Comparison of ENCODE assay signal across 19 cellular contexts in the genomic region with DNA sequence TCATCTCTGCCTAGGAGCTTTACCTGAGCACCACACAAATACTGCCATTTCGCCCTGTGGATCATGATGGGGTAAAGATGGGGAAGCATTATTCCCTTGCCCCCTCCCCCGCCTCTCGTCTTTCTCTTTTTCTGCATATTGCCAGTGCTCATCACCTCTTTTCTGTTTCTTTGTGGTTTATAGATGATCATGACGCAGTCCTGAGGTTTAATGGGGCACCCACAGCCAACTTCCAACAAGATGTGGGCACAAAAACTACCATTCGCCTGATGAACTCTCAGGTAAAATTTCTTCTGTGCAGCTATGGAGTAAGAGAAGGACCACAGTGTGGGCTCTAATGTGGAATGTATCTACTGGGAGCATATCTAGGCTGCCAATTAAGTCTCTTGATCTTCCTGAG.
DNase-seq lines count a peak whose midpoint lies in the region; ATAC-seq and TF ChIP-seq lines count a peak whose summit lies in the region.
"Had no signal": no experiment of that assay in that cellular context is flagged by ENCODE, and none has a peak within 500 bp of the region (broad histone marks: within the 10 kb centered on the region; RNA-seq: fewer than 3 reads in every experiment).

No MANE protein-coding gene starts in this region.

- DNase-seq in activated T-cell treated with anti-CD3 and anti-CD28 coated beads, Interleukin-2, amount 50 U/mL, for 72 hours, result no peak
- no peak for DNase-seq in activated T-cell treated with anti-CD3 and anti-CD28 coated beads, Interleukin-2, amount 50 U/mL, for 1 hour
- no peak for DNase-seq in activated CD4-positive, alpha-beta memory T cell treated with anti-CD3 and anti-CD28 coated beads, Interleukin-2, amount 10 ng/mL, durations not matched to agents 7 days and 5 days
- no peak for DNase-seq in endothelial cell (ENCODE audit: low spot score)
- DNase-seq in stimulated activated naive CD8-positive, alpha-beta T cell treated with anti-CD3 and anti-CD28 coated beads, Interleukin-15, Interleukin-2, amounts not matched to agents 100 U/mL and 50 U/mL, for 24 hours, result no peak
- DNase-seq in ecto neural progenitor cell (ENCODE audit: low spot score), result no peak
- no peak for DNase-seq in NCI-H774 (lab: John Stamatoyannopoulos, UW)
- DNase-seq: activated CD4-positive, alpha-beta T cell treated with anti-CD3 and anti-CD28 coated beads, Interleukin-2, amount 10 ng/mL, durations not matched to agents 24 days and 14 days; activated CD8-positive, alpha-beta memory T cell treated with anti-CD3 and anti-CD28 coated beads, Interleukin-2, amount 50 U/mL, for 4 hours; mesenchymal stem cell; NCI-H1105; NCI-H2029; NCI-H226; ovary; PC-3; SIG-M5; stimulated activated CD4-positive, alpha-beta T cell treated with anti-CD3 and anti-CD28 coated beads, Interleukin-4, amount 100 ng/mL, for 4 hours had no signal

- peaks cover 18 to 21% of the 10 kb centered on the region in 2 donors for H3K9me3 Mint-ChIP-seq in activated T-cell treated with anti-CD3 and anti-CD28 coated beads, Interleukin-2, amount 50 U/mL, for 72 hours
- H3K9me3 Mint-ChIP-seq in activated CD4-positive, alpha-beta memory T cell treated with anti-CD3 and anti-CD28 coated beads, Interleukin-2, amount 10 ng/mL, durations not matched to agents 7 days and 5 days, result peaks cover 28% of the 10 kb centered on the region
- H3K9me3 Mint-ChIP-seq in endothelial cell (ENCODE audit: unreplicated experiment), result peaks cover 14% of the 10 kb centered on the region

- peaks cover 58 to 86% of the 10 kb centered on the region in 2 donors for H3K36me3 Mint-ChIP-seq in activated T-cell treated with anti-CD3 and anti-CD28 coated beads, Interleukin-2, amount 50 U/mL, for 72 hours (ENCODE audit: insufficient read depth in 2 of 2)
- peaks cover 97% of the 10 kb centered on the region for H3K36me3 Mint-ChIP-seq in activated CD4-positive, alpha-beta memory T cell treated with anti-CD3 and anti-CD28 coated beads, Interleukin-2, amount 10 ng/mL, durations not matched to agents 7 days and 5 days (ENCODE audit: low read depth)
- H3K36me3 Mint-ChIP-seq in endothelial cell (ENCODE audit: low read depth, unreplicated experiment), result peaks cover 74% of the 10 kb centered on the region

- H3K27ac Mint-ChIP-seq in activated T-cell treated with anti-CD3 and anti-CD28 coated beads, Interleukin-2, amount 50 U/mL, for 72 hours, result peak overlapping the region; percentile 76
- H3K27ac Mint-ChIP-seq in activated CD4-positive, alpha-beta memory T cell treated with anti-CD3 and anti-CD28 coated beads, Interleukin-2, amount 10 ng/mL, durations not matched to agents 7 days and 5 days, result peak overlapping the region; percentile 13
- H3K27ac Mint-ChIP-seq in endothelial cell (ENCODE audit: unreplicated experiment), result no peak overlapping the region

- H3K4me1 Mint-ChIP-seq in activated T-cell treated with anti-CD3 and anti-CD28 coated beads, Interleukin-2, amount 50 U/mL, for 72 hours (ENCODE audit: low read depth), result peaks cover 54% of the 10 kb centered on the region
- peaks cover 37% of the 10 kb centered on the region for H3K4me1 Mint-ChIP-seq in activated CD4-positive, alpha-beta memory T cell treated with anti-CD3 and anti-CD28 coated beads, Interleukin-2, amount 10 ng/mL, durations not matched to agents 7 days and 5 days
- peaks cover 12% of the 10 kb centered on the region for H3K4me1 Mint-ChIP-seq in endothelial cell (ENCODE audit: unreplicated experiment)

- H3K4me3 Mint-ChIP-seq in activated T-cell treated with anti-CD3 and anti-CD28 coated beads, Interleukin-2, amount 50 U/mL, for 72 hours, result peak overlapping the region in 1 of 2 donors; percentile 25
- no peak overlapping the region for H3K4me3 Mint-ChIP-seq in activated CD4-positive, alpha-beta memory T cell treated with anti-CD3 and anti-CD28 coated beads, Interleukin-2, amount 10 ng/mL, durations not matched to agents 7 days and 5 days
- H3K4me3 Mint-ChIP-seq in endothelial cell (ENCODE audit: unreplicated experiment), result peak overlapping the region; percentile 44
- H3K4me3 Mint-ChIP-seq: activated CD4-positive, alpha-beta T cell treated with anti-CD3 and anti-CD28 coated beads, Interleukin-2, amount 10 ng/mL, durations not matched to agents 24 days and 14 days had no signal

- CTCF ChIA-PET in activated CD4-positive, alpha-beta memory T cell treated with anti-CD3 and anti-CD28 coated beads, Interleukin-2, amount 10 ng/mL, durations not matched to agents 7 days and 5 days (lab: Charles Lee), result no interaction called here

- POLR2A ChIA-PET in activated CD4-positive, alpha-beta memory T cell treated with anti-CD3 and anti-CD28 coated beads, Interleukin-2, amount 10 ng/mL, durations not matched to agents 7 days and 5 days (lab: Charles Lee), result interaction anchor here (1.7 kb wide), 1 partner anchor 9 kb away, joined by 6 read pairs; no protein-coding TSS in a partner anchor

- no peaks in the 10 kb centered on the region for H3K27me3 Mint-ChIP-seq in activated T-cell treated with anti-CD3 and anti-CD28 coated beads, Interleukin-2, amount 50 U/mL, for 72 hours (ENCODE audit: low read depth)
- no peaks in the 10 kb centered on the region for H3K27me3 Mint-ChIP-seq in activated CD4-positive, alpha-beta memory T cell treated with anti-CD3 and anti-CD28 coated beads, Interleukin-2, amount 10 ng/mL, durations not matched to agents 7 days and 5 days
- H3K27me3 Mint-ChIP-seq in endothelial cell (ENCODE audit: unreplicated experiment), result peaks cover 2% of the 10 kb centered on the region
- H3K27me3 Mint-ChIP-seq: activated CD4-positive, alpha-beta T cell treated with anti-CD3 and anti-CD28 coated beads, Interleukin-2, amount 10 ng/mL, durations not matched to agents 24 days and 14 days had no signal

- ATAC-seq in activated T-cell treated with anti-CD3 and anti-CD28 coated beads, Interleukin-2, amount 50 U/mL, for 72 hours (replicated peaks in 1 of 2), result no peak
- ATAC-seq in stimulated activated naive CD8-positive, alpha-beta T cell treated with anti-CD3 and anti-CD28 coated beads, Interleukin-15, Interleukin-2, amounts not matched to agents 100 U/mL and 50 U/mL, for 24 hours, result peak; percentile 33
- ATAC-seq in GM19455 (IDR thresholded peaks at IDR 0.05; ENCODE audit: unreplicated experiment), result no peak
- ATAC-seq: A549, PC-3 had no signal

- TF ChIP-seq CTCF in endothelial cell (IDR thresholded peaks at IDR 0.05; ENCODE audit: unreplicated experiment), result no peak
